ENCODE assay signal across 8 cellular contexts in the genomic region with DNA sequence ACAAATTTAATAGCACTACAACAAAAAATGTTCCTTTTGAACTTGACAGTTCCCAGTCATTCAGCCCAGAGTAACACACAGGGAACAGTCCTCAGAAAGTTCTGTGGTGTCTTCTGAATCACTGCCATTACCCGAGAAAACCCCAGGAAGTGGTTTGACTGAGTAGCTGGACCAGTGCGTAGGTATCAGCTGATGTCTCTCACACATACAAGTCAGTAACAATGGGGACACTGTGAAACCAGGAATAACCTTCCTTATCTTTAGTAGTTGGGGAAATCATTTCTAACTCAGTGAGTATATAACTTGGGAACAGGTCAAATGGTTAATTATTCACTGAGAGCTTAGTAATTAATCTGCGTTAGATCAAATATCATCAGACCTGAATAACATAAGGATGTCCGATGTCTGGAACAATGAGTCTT.
DNase-seq lines count a peak whose midpoint lies in the region; ATAC-seq lines count a peak whose summit lies in the region.

No MANE protein-coding gene starts in this region.

- DNase-seq in NK-92 treated with Interleukin-12 subunit alpha and Interleukin-12 subunit beta, amount 100 ng/mL, for 24 hours (lab: John Stamatoyannopoulos, UW): peak; percentile 48
- DNase-seq in NK-92 (lab: John Stamatoyannopoulos, UW; ENCODE audit: unreplicated experiment) (no peak), SW480 (ENCODE audit: low spot score) (peak; percentile 69), dedifferentiated amniotic fluid mesenchymal stem cell (ENCODE audit: extremely low spot score) (peak; percentile 26), NCI-H69 (lab: John Stamatoyannopoulos, UW) (no peak), Kasumi-1 (lab: John Stamatoyannopoulos, UW) (no peak)

- H3K4me3 ChIP-seq in mucosa of rectum (ENCODE audit: low read length in 2 of 2): peak overlapping the region; percentile 8 to 14

- H3K36me3 ChIP-seq in mucosa of rectum (ENCODE audit: control insufficient read depth in 2 of 2, insufficient read depth in 2 of 2, low read length in 2 of 2): no peaks in the 10 kb centered on the region

- H3K27me3 ChIP-seq in mucosa of rectum (ENCODE audit: control insufficient read depth in 2 of 2, insufficient read depth in 2 of 2, low read length in 2 of 2): no peaks in the 10 kb centered on the region

- H3K4me1 ChIP-seq in mucosa of rectum (ENCODE audit: control insufficient read depth in 2 of 2, insufficient read depth in 2 of 2, low read length in 2 of 2): peaks cover 12 to 17% of the 10 kb centered on the region in 2 donors

- ATAC-seq in HG02943 (IDR thresholded peaks at IDR 0.05; ENCODE audit: low read depth, unreplicated experiment): peak; percentile 73

- no peaks in the 10 kb centered on the region for H3K9me3 ChIP-seq in mucosa of rectum (ENCODE audit: control insufficient read depth in 2 of 2, low read length in 2 of 2)

- peak overlapping the region in 1 of 2 donors; percentile 34 for H3K9ac ChIP-seq in mucosa of rectum (ENCODE audit: low read depth in 1 of 2, low read length in 2 of 2)

- H3K27ac ChIP-seq in mucosa of rectum (ENCODE audit: low read depth in 2 of 2, low read length in 2 of 2): peak overlapping the region; percentile 54 to 61

Comparison
In these comparisons a context has a peak if more than half of its experiments do, and no peak if none do; other contexts are left out.
1. DNase-seq: peak in NK-92 treated with Interleukin-12 subunit alpha and Interleukin-12 subunit beta, amount 100 ng/mL, for 24 hours (single experiment), SW480 (single experiment) and dedifferentiated amniotic fluid mesenchymal stem cell (single experiment); none in NK-92 (single experiment), NCI-H69 (single experiment) and Kasumi-1 (0 of 2).